9 cellular contexts compared by ENCODE assay signal in genomic region chr2:127411609-127412370, GRCh38. TPM values are rescaled to one million over a fixed set of nuclear protein-coding genes. Genes with fewer than 3 reads are reported as not detected.
DNase-seq lines count a peak whose midpoint lies in the region; ATAC-seq, FAIRE-seq and TF ChIP-seq lines count a peak whose summit lies in the region.
"Had no signal": no experiment of that assay in that cellular context is flagged by ENCODE, and none has a peak within 500 bp of the region (broad histone marks: within the 10 kb centered on the region; RNA-seq: fewer than 3 reads in every experiment).

No MANE protein-coding gene starts in this region.

- peak overlapping the region; percentile 15 for H2AFZ ChIP-seq in osteoblast (ENCODE audit: low read length)

- in situ Hi-C loops in ACHN (cut with HindIII; ENCODE audit: low pct_ligation_motif_present, low pct_unique_long_range_greater_than_20kb, low sequenced_read_pairs): no loop called here

- H3K4me2 ChIP-seq in osteoblast (ENCODE audit: insufficient read depth, low read length): peak overlapping the region; percentile 82

- POLR2A ChIA-PET in CD8-positive, alpha-beta memory T cell (lab: Charles Lee): no interaction called here

- peaks cover 0 to 2% (median 0%) of the 10 kb centered on the region in 3 donors for H3K36me3 Mint-ChIP-seq in CD8-positive, alpha-beta memory T cell
- H3K36me3 Mint-ChIP-seq in activated naive CD8-positive, alpha-beta T cell treated with anti-CD3 and anti-CD28 coated beads, Interleukin-2, amount 50 U/mL, for 24 hours (ENCODE audit: low read depth): no peaks in the 10 kb centered on the region

- H3K4me1 Mint-ChIP-seq in CD8-positive, alpha-beta memory T cell: peaks cover 19 to 40% (median 33%) of the 10 kb centered on the region in 3 donors
- peaks cover 62% of the 10 kb centered on the region for H3K4me1 Mint-ChIP-seq in activated naive CD8-positive, alpha-beta T cell treated with anti-CD3 and anti-CD28 coated beads, Interleukin-2, amount 50 U/mL, for 24 hours

- H3K27me3 ChIP-seq in CD8-positive, alpha-beta memory T cell (ENCODE audit: insufficient read depth, low read length, poor library complexity, severe bottlenecking): no peaks in the 10 kb centered on the region
- H3K27me3 ChIP-seq in osteoblast (ENCODE audit: insufficient read depth, low read length): peaks cover 6% of the 10 kb centered on the region

- FAIRE-seq in frontal cortex (lab: Jason Lieb, UNC): no peak
- FAIRE-seq: islet of Langerhans had no signal

- H3K9me3 Mint-ChIP-seq in CD8-positive, alpha-beta memory T cell: peaks cover 0 to 5% (median 0%) of the 10 kb centered on the region in 5 donors
- peaks cover 3% of the 10 kb centered on the region for H3K9me3 Mint-ChIP-seq in activated naive CD8-positive, alpha-beta T cell treated with anti-CD3 and anti-CD28 coated beads, Interleukin-2, amount 50 U/mL, for 24 hours

- no peak overlapping the region for H3K27ac ChIP-seq in CD8-positive, alpha-beta memory T cell (ENCODE audit: low read depth, low read length)
- no peak overlapping the region for H3K27ac ChIP-seq in osteoblast (ENCODE audit: low read depth, low read length)

- H3K36me3 ChIP-seq in CD8-positive, alpha-beta memory T cell (ENCODE audit: insufficient read depth, low read length): no peaks in the 10 kb centered on the region
- H3K36me3 ChIP-seq in osteoblast (ENCODE audit: insufficient read depth, low read length): no peaks in the 10 kb centered on the region

- no peaks in the 10 kb centered on the region for H4K20me1 ChIP-seq in osteoblast (ENCODE audit: insufficient read depth, low read length)

- H3K79me2 ChIP-seq in osteoblast (ENCODE audit: insufficient read depth, low read length): no peaks in the 10 kb centered on the region

- DNase-seq in CD8-positive, alpha-beta memory T cell: no peak
- DNase-seq in NAMALWA (ENCODE audit: low spot score): peak; percentile 45
- DNase-seq in activated naive CD8-positive, alpha-beta T cell treated with anti-CD3 and anti-CD28 coated beads, Interleukin-2, amount 50 U/mL, for 24 hours: no peak
- DNase-seq in osteoblast (ENCODE audit: insufficient read length, low spot score, missing footprints): no peak
- no peak for DNase-seq in frontal cortex (ENCODE audit: low spot score in 2 of 2)
- no peak for DNase-seq in ACHN
- no peak for DNase-seq in left lobe of liver (ENCODE audit: low spot score)

- TF ChIP-seq CTCF in osteoblast (IDR thresholded peaks at IDR 0.05; ENCODE audit: extremely low read depth, low read depth, low read length): no peak

- H3K9me3 ChIP-seq in CD8-positive, alpha-beta memory T cell (ENCODE audit: low read length): no peaks in the 10 kb centered on the region
- H3K9me3 ChIP-seq in osteoblast (ENCODE audit: low read depth, low read length): no peaks in the 10 kb centered on the region

- H3K4me3 ChIP-seq in CD8-positive, alpha-beta memory T cell (ENCODE audit: low read length): no peak overlapping the region
- no peak overlapping the region for H3K4me3 ChIP-seq in osteoblast (ENCODE audit: insufficient read depth, low read length)

- no peak for ATAC-seq in activated naive CD8-positive, alpha-beta T cell treated with anti-CD3 and anti-CD28 coated beads, Interleukin-2, amount 50 U/mL, for 24 hours
- ATAC-seq in HG03045 (IDR thresholded peaks at IDR 0.05; ENCODE audit: unreplicated experiment) (no peak), left lobe of liver (no peak)

- peaks cover 27% of the 10 kb centered on the region for H3K4me1 ChIP-seq in CD8-positive, alpha-beta memory T cell (ENCODE audit: insufficient read depth, low read length)
- H3K4me1 ChIP-seq in osteoblast (ENCODE audit: insufficient read depth, low read length): peaks cover 43% of the 10 kb centered on the region

- peak overlapping the region in 2 of 7 donors; percentile 39 to 51 for H3K4me3 Mint-ChIP-seq in CD8-positive, alpha-beta memory T cell
- peak overlapping the region; percentile 60 for H3K4me3 Mint-ChIP-seq in activated naive CD8-positive, alpha-beta T cell treated with anti-CD3 and anti-CD28 coated beads, Interleukin-2, amount 50 U/mL, for 24 hours

- peak overlapping the region in 5 of 8 donors; percentile 4 to 79 (median 64) for H3K27ac Mint-ChIP-seq in CD8-positive, alpha-beta memory T cell
- no peak overlapping the region for H3K27ac Mint-ChIP-seq in activated naive CD8-positive, alpha-beta T cell treated with anti-CD3 and anti-CD28 coated beads, Interleukin-2, amount 50 U/mL, for 24 hours

- no peaks in the 10 kb centered on the region for H3K27me3 Mint-ChIP-seq in CD8-positive, alpha-beta memory T cell
- peaks cover 6% of the 10 kb centered on the region for H3K27me3 Mint-ChIP-seq in activated naive CD8-positive, alpha-beta T cell treated with anti-CD3 and anti-CD28 coated beads, Interleukin-2, amount 50 U/mL, for 24 hours

- CTCF ChIA-PET in CD8-positive, alpha-beta memory T cell (lab: Charles Lee): no interaction called here

RNA-seq across cellular contexts. Expression of gene PROC, which starts 6.4 kb away (rescaled TPM):
- under 1 TPM in 1 of 2 experiments, not detected in 1; 0.13 TPM for total RNA-seq in CD8-positive, alpha-beta memory T cell
- not detected for polyA plus RNA-seq in CD8-positive, alpha-beta memory T cell
- total RNA-seq in osteoblast (0.29 TPM in 1 of 2 replicates, not detected in the other), frontal cortex (not detected), left lobe of liver (479 TPM)

RNA-seq across cellular contexts. Expression of gene MAP3K2, which starts 24.0 kb away (rescaled TPM):
- 10 to 100 TPM; 55.9 to 57.7 TPM for total RNA-seq in CD8-positive, alpha-beta memory T cell
- polyA plus RNA-seq in CD8-positive, alpha-beta memory T cell: 65.0 TPM
- total RNA-seq in osteoblast (64.1 and 65.4 TPM in 2 replicates), frontal cortex (37.9 TPM), left lobe of liver (48.9 TPM)

Comparison
In these comparisons a context has a peak if more than half of its experiments do, and no peak if none do; other contexts are left out.
1. RNA of gene PROC, which starts 6.4 kb away (total RNA-seq): 479 TPM in left lobe of liver (single experiment); 0.13 TPM in CD8-positive, alpha-beta memory T cell, 0.29 TPM in osteoblast and not detected in frontal cortex (single experiment); every median in the first group is over 100 times any median in the second.